In genomic region chr1:28869952-28870351, GRCh38 we compare ENCODE assay signal across 8 cellular contexts. TPM values are rescaled to one million over a fixed set of nuclear protein-coding genes. Genes with fewer than 3 reads are reported as not detected.
"Had no signal": no experiment of that assay in that cellular context is flagged by ENCODE, and none has a peak within 500 bp of the region (broad histone marks: within the 10 kb centered on the region; RNA-seq: fewer than 3 reads in every experiment).

No MANE protein-coding gene starts in this region.

- DNase-seq: IMR-90, KBM-7, KG1 had no signal

- H3K4me3 Mint-ChIP-seq: IgD-negative memory B cell had no signal

- H3K9me3 Mint-ChIP-seq: IgD-negative memory B cell had no signal

- H3K4me3 ChIP-seq: K562 had no signal

- H3K27ac ChIP-seq: HL-60 had no signal

- FAIRE-seq: HepG2, HTR-8/SVneo, K562 had no signal

- H3K36me3 Mint-ChIP-seq: IgD-negative memory B cell had no signal

- ATAC-seq: HepG2, K562 had no signal

- H3K27ac Mint-ChIP-seq: IgD-negative memory B cell had no signal

RNA-seq across cellular contexts. Expression of gene OPRD1, which starts 58.0 kb away (rescaled TPM):
- polyA plus RNA-seq: IMR-90 had no signal
